In genomic region chr7:73869011-73869785, GRCh38 we compare ENCODE assay signal across 2 cellular contexts.
A peak's percentile ranks its signal among the peaks of the same experiment; 100 is the strongest.
TF ChIP-seq lines count a peak whose summit lies in the region.

No MANE protein-coding gene starts in this region.

TF ChIP-seq in GM23338, 12 proteins besides CTCF, POLR2A, EP300 and RAD21:
- TF ChIP-seq EZH2phosphoT487 (IDR thresholded peaks at IDR 0.05; ENCODE audit: unreplicated experiment), result no peak

TF ChIP-seq in K562, 482 proteins besides CTCF, POLR2A, EP300 and RAD21:
- no peak for TF ChIP-seq ATF1 (CRISPR knock-in tag; IDR thresholded peaks at IDR 0.05)
- no peak for TF ChIP-seq ATF1 (tag; IDR thresholded peaks at IDR 0.05)
- no peak for TF ChIP-seq RFX5 (IDR thresholded peaks at IDR 0.05; ENCODE audit: low read depth, low read length)
- TF ChIP-seq MAFK (IDR thresholded peaks at IDR 0.05; ENCODE audit: low read length), result 0 out of 2 replicates have a peak, but pooled peaks have one; percentile 16
- no peak for TF ChIP-seq MBD2 (IDR thresholded peaks at IDR 0.05; ENCODE audit: borderline replicate concordance, low read depth)
- TF ChIP-seq ZKSCAN8 (CRISPR knock-in tag; IDR thresholded peaks at IDR 0.05), result no peak
- TF ChIP-seq SREBF1 (IDR thresholded peaks at IDR 0.05; ENCODE audit: borderline replicate concordance, low read depth, low read length), result no peak
- TF ChIP-seq JUNB (CRISPR knock-in tag; conservative IDR thresholded peaks at IDR 0.05), result no peak
- TF ChIP-seq ZNF316 (IDR thresholded peaks at IDR 0.05), result peak; percentile 66
- no peak for TF ChIP-seq ZC3H11A (IDR thresholded peaks at IDR 0.05; ENCODE audit: low read depth, low read length)
- TF ChIP-seq SUPT5H (IDR thresholded peaks at IDR 0.05), result no peak
- TF ChIP-seq ZNF140 (CRISPR knock-in tag; IDR thresholded peaks at IDR 0.05), result no peak
- TF ChIP-seq MECOM (CRISPR knock-in tag; IDR thresholded peaks at IDR 0.05), result no peak
- TF ChIP-seq MAFG (tag; conservative IDR thresholded peaks at IDR 0.05), result peak; percentile 36
- peak; percentile 62; the same call in 1 of the 2 replicates for TF ChIP-seq C11orf30 (IDR thresholded peaks at IDR 0.05; ENCODE audit: low read depth)
